ENCODE assay signal across 9 cellular contexts in genomic region chr17:67440311-67441051, GRCh38.
DNase-seq lines count a peak whose midpoint lies in the region; ATAC-seq lines count a peak whose summit lies in the region.
"Had no signal": no experiment of that assay in that cellular context is flagged by ENCODE, and none has a peak within 500 bp of the region (broad histone marks: within the 10 kb centered on the region; RNA-seq: fewer than 3 reads in every experiment).

No MANE protein-coding gene starts in this region.

- H3K9me3 ChIP-seq in HUES64 (ENCODE audit: insufficient read depth, low read depth, low read length): no peaks in the 10 kb centered on the region
- H3K9me3 ChIP-seq in adipocyte (ENCODE audit: control insufficient read depth, low read length): no peaks in the 10 kb centered on the region
- no peaks in the 10 kb centered on the region for H3K9me3 ChIP-seq in naive thymus-derived CD4-positive, alpha-beta T cell (ENCODE audit: control insufficient read depth in 2 of 3, low read length in 3 of 3)

- H3K36me3 ChIP-seq in HUES64 (ENCODE audit: insufficient read depth, low read length): no peaks in the 10 kb centered on the region
- no peaks in the 10 kb centered on the region for H3K36me3 ChIP-seq in adipocyte (ENCODE audit: control insufficient read depth, insufficient read depth, low read length, severe bottlenecking)
- no peaks in the 10 kb centered on the region for H3K36me3 ChIP-seq in naive thymus-derived CD4-positive, alpha-beta T cell (ENCODE audit: control insufficient read depth in 2 of 3, insufficient read depth in 3 of 3, low read length in 3 of 3)

- H3K4me3 ChIP-seq in HUES64 (ENCODE audit: low read length): no peak overlapping the region
- H3K4me3 ChIP-seq in adipocyte (ENCODE audit: low read length): peak overlapping the region; percentile 19
- peak overlapping the region; percentile 36 for H3K4me3 ChIP-seq in naive thymus-derived CD4-positive, alpha-beta T cell (ENCODE audit: low read length)

- peaks cover 64 to 98% (median 91%) of the 10 kb centered on the region in 7 donors for H3K4me1 Mint-ChIP-seq in naive thymus-derived CD4-positive, alpha-beta T cell

- 92% methylated on average over 6 of the region's 6 CpGs for WGBS in HUES64

- intact Hi-C loops in naive thymus-derived CD4-positive, alpha-beta T cell (cut with micrococcal nuclease): loop anchor here (1.0 to 2.0 kb wide), 10 partner anchors 9 to 63 kb away; partner anchors contain the start of gene PITPNC1 (in 1 of the 2)

- no peaks in the 10 kb centered on the region for H3K27me3 ChIP-seq in HUES64 (ENCODE audit: insufficient read depth, low read length)
- no peaks in the 10 kb centered on the region for H3K27me3 ChIP-seq in adipocyte (replicated peaks; ENCODE audit: control insufficient read depth, insufficient read depth, low read length)
- no peaks in the 10 kb centered on the region for H3K27me3 ChIP-seq in naive thymus-derived CD4-positive, alpha-beta T cell (ENCODE audit: control insufficient read depth in 2 of 2, insufficient read depth in 2 of 2, low read length in 2 of 2)

- no peak for ATAC-seq in naive thymus-derived CD4-positive, alpha-beta T cell
- ATAC-seq in GM18873 (IDR thresholded peaks at IDR 0.05; ENCODE audit: low FRiP score, unreplicated experiment) (no peak), GM18498 (IDR thresholded peaks at IDR 0.05; ENCODE audit: unreplicated experiment) (no peak)

- H3K4me1 ChIP-seq in HUES64 (ENCODE audit: insufficient read depth, low read length): peaks cover 42% of the 10 kb centered on the region
- peaks cover 17% of the 10 kb centered on the region for H3K4me1 ChIP-seq in adipocyte (ENCODE audit: control insufficient read depth, insufficient read depth, low read length)
- peaks cover 71 to 92% of the 10 kb centered on the region in 2 donors for H3K4me1 ChIP-seq in naive thymus-derived CD4-positive, alpha-beta T cell (ENCODE audit: control insufficient read depth in 2 of 2, insufficient read depth in 2 of 2, low read length in 2 of 2)

- H3K27me3 Mint-ChIP-seq in naive thymus-derived CD4-positive, alpha-beta T cell: no peaks in the 10 kb centered on the region
- H3K27me3 Mint-ChIP-seq: activated B cell treated with CpG ODN at 0.5 μM for 24 hours had no signal

- 0 out of 2 replicates have a peak overlapping the region, but pooled peaks have one; percentile 26 for H3K27ac ChIP-seq in HUES64 (ENCODE audit: low read depth, low read length)
- H3K27ac ChIP-seq in naive thymus-derived CD4-positive, alpha-beta T cell (ENCODE audit: low read depth, low read length): peak overlapping the region; percentile 93

- POLR2A ChIA-PET in naive thymus-derived CD4-positive, alpha-beta T cell (lab: Charles Lee): interaction anchor here (0.7 to 16.2 kb wide), 22 partner anchors 9 to 277 kb away, joined by 3 to 335 read pairs (median 6); partner anchors contain the start of genes NOL11, PITPNC1 and PSMD12

- peaks cover 0 to 1% (median 0%) of the 10 kb centered on the region in 11 donors for H3K9me3 Mint-ChIP-seq in naive thymus-derived CD4-positive, alpha-beta T cell
- H3K9me3 Mint-ChIP-seq: activated B cell treated with CpG ODN at 0.5 μM for 24 hours had no signal

- H3K27ac Mint-ChIP-seq in naive thymus-derived CD4-positive, alpha-beta T cell: peak overlapping the region; percentile 95 to 100 (median 99)
- H3K27ac Mint-ChIP-seq: activated B cell treated with CpG ODN at 0.5 μM for 24 hours had no signal

- H3K36me3 Mint-ChIP-seq in naive thymus-derived CD4-positive, alpha-beta T cell: peaks cover 0 to 16% (median 5%) of the 10 kb centered on the region in 5 donors

- H3K9ac ChIP-seq in HUES64 (ENCODE audit: low read depth, low read length) (0 out of 2 replicates have a peak overlapping the region, but pooled peaks have one; percentile 13), adipocyte (ENCODE audit: low read length) (no peak overlapping the region)

- DNase-seq in CD1c-positive myeloid dendritic cell (ENCODE audit: extremely low spot score): peak; percentile 31
- DNase-seq in adipocyte (ENCODE audit: low read depth): no peak
- no peak for DNase-seq in naive thymus-derived CD4-positive, alpha-beta T cell
- DNase-seq in ACHN: no peak
- no peak for DNase-seq in cerebellar cortex (ENCODE audit: low spot score)
- DNase-seq: activated B cell treated with CpG ODN at 0.5 μM for 24 hours had no signal

- in situ Hi-C loops in ACHN (cut with HindIII; ENCODE audit: low pct_ligation_motif_present, low pct_unique_long_range_greater_than_20kb, low sequenced_read_pairs): no loop called here

- peak overlapping the region; percentile 75 to 88 (median 84) for H3K4me3 Mint-ChIP-seq in naive thymus-derived CD4-positive, alpha-beta T cell

- CTCF ChIA-PET in naive thymus-derived CD4-positive, alpha-beta T cell (lab: Charles Lee): interaction anchor here (0.8 to 4.9 kb wide), 18 partner anchors 8 to 68 kb away, joined by 3 to 48 read pairs (median 9); no protein-coding TSS in a partner anchor
